ENCODE assay signal across 11 cellular contexts in genomic region chr1:33306561-33307493, GRCh38. TPM values are rescaled to one million over a fixed set of nuclear protein-coding genes. Genes with fewer than 3 reads are reported as not detected.
DNase-seq lines count a peak whose midpoint lies in the region; ATAC-seq and TF ChIP-seq lines count a peak whose summit lies in the region.
"Had no signal": no experiment of that assay in that cellular context is flagged by ENCODE, and none has a peak within 500 bp of the region (broad histone marks: within the 10 kb centered on the region; RNA-seq: fewer than 3 reads in every experiment).

No MANE protein-coding gene starts in this region.

- TF ChIP-seq CTCF in right atrium auricular region (IDR thresholded peaks at IDR 0.05): peak in 1 of 2 donors; percentile 15
- no peak for TF ChIP-seq CTCF in heart left ventricle (IDR thresholded peaks at IDR 0.05)
- no peak for TF ChIP-seq CTCF in neutrophil (IDR thresholded peaks at IDR 0.05)
- no peak for TF ChIP-seq CTCF in GM10266 (IDR thresholded peaks at IDR 0.05; ENCODE audit: control insufficient read depth, insufficient read depth, low read depth, missing control alignments)

- 14 to 39% (median 21%) methylated on average over 30 to 118 of the region's 118 CpGs for WGBS in heart left ventricle, 4 donors
- 15 to 19% methylated on average over 98 to 118 of the region's 118 CpGs for WGBS in aorta, 2 donors

- intact Hi-C loops in Right ventricle myocardium superior (cut with DNase I) (no loop called here), heart left ventricle (cut with DNase I) (loop anchor here in 1 of 10 donors (10.0 kb wide), 1 partner anchor 92 kb away; no protein-coding TSS in a partner anchor), aorta (cut with DNase I) (no loop called here)

- no peak for TF ChIP-seq POLR2A in heart left ventricle (IDR thresholded peaks at IDR 0.05)

- no peaks in the 10 kb centered on the region for H3K9me3 ChIP-seq in right atrium auricular region
- H3K9me3 ChIP-seq in heart left ventricle: no peaks in the 10 kb centered on the region
- H3K9me3 ChIP-seq in neutrophil: no peaks in the 10 kb centered on the region
- no peaks in the 10 kb centered on the region for H3K9me3 ChIP-seq in aorta (ENCODE audit: control insufficient read depth, low read length)

- peak; percentile 60 for DNase-seq in Right ventricle myocardium superior
- no peak for DNase-seq in right atrium auricular region (ENCODE audit: low spot score)
- peak in 3 of 5 donors; percentile 48 to 79 (median 49) for DNase-seq in heart left ventricle
- DNase-seq in aorta: peak; percentile 64 to 82
- DNase-seq in GM10266 (ENCODE audit: extremely low spot score): no peak
- DNase-seq in NCI-H2171 treated with DMSO at 0.1 percent for 48 hours (lab: John Stamatoyannopoulos, UW): no peak
- no peak for DNase-seq in superior temporal gyrus (ENCODE audit: extremely low spot score)
- DNase-seq: KBM-7, NCI-H510A treated with DMSO at 0.1 percent for 48 hours, nucleus accumbens had no signal

- H3K4me1 ChIP-seq in right atrium auricular region (peaks cover 0 to 13% of the 10 kb centered on the region in 2 donors), heart left ventricle (peaks cover 0 to 21% (median 8%) of the 10 kb centered on the region in 12 donors), neutrophil (ENCODE audit: control insufficient read depth in 1 of 2, insufficient read depth in 1 of 2, low read depth in 1 of 2, low read length in 1 of 2) (peaks cover 20 to 25% of the 10 kb centered on the region in 2 experiments), aorta (ENCODE audit: control insufficient read depth in 1 of 2, insufficient read depth in 2 of 2, low read length in 2 of 2) (no peaks in the 10 kb centered on the region)

- H3K4me3 ChIP-seq in right atrium auricular region: peak overlapping the region in 1 of 2 donors; percentile 37
- peak overlapping the region in 11 of 12 donors; percentile 13 to 51 (median 38) for H3K4me3 ChIP-seq in heart left ventricle
- peak overlapping the region; percentile 40 to 57 for H3K4me3 ChIP-seq in neutrophil (ENCODE audit: low read depth in 1 of 2, low read length in 1 of 2)
- H3K4me3 ChIP-seq in aorta (ENCODE audit: low read length in 2 of 2): no peak overlapping the region

- H3K36me3 ChIP-seq in right atrium auricular region (no peaks in the 10 kb centered on the region), heart left ventricle (peaks cover 0 to 2% (median 0%) of the 10 kb centered on the region in 9 donors), neutrophil (no peaks in the 10 kb centered on the region), aorta (ENCODE audit: control insufficient read depth in 1 of 2, insufficient read depth in 2 of 2, low read length in 1 of 2) (no peaks in the 10 kb centered on the region)

- no peaks in the 10 kb centered on the region for H3K27me3 ChIP-seq in right atrium auricular region
- peaks cover 0 to 12% (median 0%) of the 10 kb centered on the region in 9 donors for H3K27me3 ChIP-seq in heart left ventricle
- peaks cover 37% of the 10 kb centered on the region for H3K27me3 ChIP-seq in neutrophil
- no peaks in the 10 kb centered on the region for H3K27me3 ChIP-seq in aorta (ENCODE audit: control insufficient read depth in 1 of 2, insufficient read depth in 2 of 2, low read length in 1 of 2)

- peak; percentile 58 for ATAC-seq in Right ventricle myocardium superior (ENCODE audit: poor library complexity)
- ATAC-seq in heart left ventricle: peak in 2 of 4 donors; percentile 38 to 54
- peak; percentile 52 for ATAC-seq in aorta (ENCODE audit: low FRiP score)

- no peak overlapping the region for H3K27ac ChIP-seq in right atrium auricular region
- no peak overlapping the region for H3K27ac ChIP-seq in heart left ventricle
- no peak overlapping the region for H3K27ac ChIP-seq in neutrophil
- H3K27ac ChIP-seq in aorta (ENCODE audit: low read depth in 1 of 2, low read length in 2 of 2): no peak overlapping the region

RNA-seq across cellular contexts. Expression of gene A3GALT2, which starts 14.1 kb away (rescaled TPM):
- total RNA-seq in Right ventricle myocardium superior (not detected), right atrium auricular region (not detected), heart left ventricle (under 1 TPM in 1 of 9 donors, not detected in 8; 0.40 TPM), aorta (under 1 TPM; 0.36 to 0.81 TPM)
- polyA plus RNA-seq in heart left ventricle (not detected), aorta (not detected)

RNA-seq across cellular contexts. Expression of gene ZNF362, which starts 50.5 kb away (rescaled TPM):
- total RNA-seq in Right ventricle myocardium superior (30.1 TPM), right atrium auricular region (10 to 100 TPM; 23.5 to 50.5 TPM), heart left ventricle (10 to 100 TPM; 24.9 to 39.7 (median 33.3) TPM), aorta (10 to 100 TPM; 36.2 to 44.0 TPM)
- polyA plus RNA-seq in heart left ventricle (10 to 100 TPM; 11.1 to 18.8 TPM), aorta (10 to 100 TPM; 12.4 to 26.1 TPM)

Comparison
In these comparisons a context has a peak if more than half of its experiments do, and no peak if none do; other contexts are left out.
1. DNase-seq: peak in Right ventricle myocardium superior (single experiment), heart left ventricle (3 of 5) and aorta (2 of 2); none in right atrium auricular region (single experiment), GM10266 (single experiment), NCI-H2171 treated with DMSO at 0.1 percent for 48 hours (single experiment) and superior temporal gyrus (single experiment).
2. H3K4me3 ChIP-seq: peak in heart left ventricle (11 of 12) and neutrophil (2 of 2); none in aorta (0 of 2).